In the genomic region with DNA sequence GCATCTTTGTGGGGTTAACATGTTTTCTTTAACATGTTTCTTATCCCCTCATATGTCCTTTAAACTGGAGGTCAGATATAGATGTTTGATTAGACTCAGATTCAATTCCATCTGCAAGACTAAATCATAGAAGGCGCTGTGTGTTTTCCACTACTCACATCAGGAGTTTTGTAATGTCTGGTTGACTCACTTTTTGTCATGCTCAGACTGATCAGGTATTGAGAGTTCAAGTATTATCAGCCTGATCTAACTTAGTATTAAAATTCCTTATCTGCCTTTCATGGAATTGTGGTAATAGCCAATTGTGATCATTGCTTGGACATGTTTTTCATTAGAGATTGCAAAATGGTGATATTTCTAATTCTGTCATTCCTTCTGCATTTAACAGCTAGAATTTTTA, we compare ENCODE assay signal across 20 cellular contexts. TPM values are rescaled to one million over a fixed set of nuclear protein-coding genes. Genes with fewer than 3 reads are reported as not detected.
DNase-seq lines count a peak whose midpoint lies in the region; ATAC-seq and TF ChIP-seq lines count a peak whose summit lies in the region.
"Had no signal": no experiment of that assay in that cellular context is flagged by ENCODE, and none has a peak within 500 bp of the region (broad histone marks: within the 10 kb centered on the region; RNA-seq: fewer than 3 reads in every experiment).

No MANE protein-coding gene starts in this region.

- H3K18ac ChIP-seq in IMR-90 (ENCODE audit: low read depth, low read length), result no peak overlapping the region

- no peaks in the 10 kb centered on the region for H3K9me3 Mint-ChIP-seq in activated T-cell treated with anti-CD3 and anti-CD28 coated beads, Interleukin-2, amount 50 U/mL, for 4 hours
- H3K9me3 Mint-ChIP-seq in activated naive CD4-positive, alpha-beta T cell treated with anti-CD3 and anti-CD28 coated beads, Interleukin-2, amount 10 ng/mL, durations not matched to agents 7 days and 5 days, result no peaks in the 10 kb centered on the region
- H3K9me3 Mint-ChIP-seq: CD8-positive, alpha-beta memory T cell had no signal

- DNase-seq in EH (ENCODE audit: low read depth), result peak; percentile 33
- peak; percentile 33 for DNase-seq in IMR-90
- peak; percentile 23 for DNase-seq in choroid plexus epithelial cell (ENCODE audit: low read depth)
- DNase-seq in kidney tubule cell (ENCODE audit: low spot score), result peak; percentile 26
- no peak for DNase-seq in activated T-cell treated with anti-CD3 and anti-CD28 coated beads, Interleukin-2, amount 50 U/mL, for 4 hours
- DNase-seq in activated naive CD4-positive, alpha-beta T cell treated with anti-CD3 and anti-CD28 coated beads, Interleukin-2, amount 10 ng/mL, durations not matched to agents 7 days and 5 days, result no peak
- DNase-seq: C1 segment of cervical spinal cord; CD8-positive, alpha-beta memory T cell; DMS53; KBM-7; NCI-H1105 treated with DMSO at 0.1 percent for 48 hours; NCI-H1694; NCI-H2081 treated with DMSO at 0.1 percent for 48 hours; NCI-H510A treated with DMSO at 0.1 percent for 48 hours; NCI-H774; SHP77 had no signal

- no peak overlapping the region for H3K23ac ChIP-seq in IMR-90 (ENCODE audit: low read depth, low read length)

- H2AK9ac ChIP-seq in IMR-90 (replicated peaks; ENCODE audit: low read depth, low read length, poor library complexity), result no peak overlapping the region

- peaks cover 13% of the 10 kb centered on the region for H3K36me3 Mint-ChIP-seq in activated T-cell treated with anti-CD3 and anti-CD28 coated beads, Interleukin-2, amount 50 U/mL, for 4 hours (ENCODE audit: insufficient read depth)
- H3K36me3 Mint-ChIP-seq in activated naive CD4-positive, alpha-beta T cell treated with anti-CD3 and anti-CD28 coated beads, Interleukin-2, amount 10 ng/mL, durations not matched to agents 7 days and 5 days, result peaks cover 12% of the 10 kb centered on the region

- H3K4me2 ChIP-seq in IMR-90 (ENCODE audit: low read depth, low read length), result no peak overlapping the region

- H3K9me1 ChIP-seq in IMR-90 (ENCODE audit: insufficient read depth, low read length), result no peaks in the 10 kb centered on the region; the same call in none of the 2 replicates

- no peak overlapping the region for H2AFZ ChIP-seq in IMR-90 (replicated peaks; ENCODE audit: low read length, poor library complexity)

- no peak overlapping the region for H2BK120ac ChIP-seq in IMR-90 (ENCODE audit: low read depth, low read length)

- WGBS in IMR-90 (ENCODE audit: extremely low coverage in 2 of 2, insufficient read length in 1 of 2), 2 experiments, result no CpG with 5 or more reads among the region's 1 CpG

- no peak overlapping the region for H2BK20ac ChIP-seq in IMR-90 (ENCODE audit: low read depth, low read length)

- H3K4me3 ChIP-seq in IMR-90 (ENCODE audit: insufficient read depth, low read depth, low read length), result no peak overlapping the region
- no peak overlapping the region for H3K4me3 ChIP-seq in choroid plexus epithelial cell (ENCODE audit: low read depth, low read length)
- H3K4me3 ChIP-seq: SK-N-MC had no signal

- POLR2A ChIA-PET in IMR-90 (lab: Charles Lee; ENCODE audit: unreplicated experiment), result no interaction called here

- no peak overlapping the region for H4K5ac ChIP-seq in IMR-90 (ENCODE audit: low read depth, low read length)

- H3K27ac Mint-ChIP-seq in activated naive CD4-positive, alpha-beta T cell treated with anti-CD3 and anti-CD28 coated beads, Interleukin-2, amount 10 ng/mL, durations not matched to agents 7 days and 5 days, result no peak overlapping the region

- H3K14ac ChIP-seq in IMR-90 (replicated peaks; ENCODE audit: low read depth, low read length), result no peak overlapping the region

- H3K79me1 ChIP-seq in IMR-90 (ENCODE audit: low read depth in 1 of 2, low read length in 2 of 2), result peaks cover 3 to 8% of the 10 kb centered on the region in 2 experiments

- H2AK5ac ChIP-seq in IMR-90 (ENCODE audit: low read depth, low read length), result no peak overlapping the region

- H3K27me3 ChIP-seq in IMR-90 (ENCODE audit: control insufficient read depth, insufficient read depth, low read length), result no peaks in the 10 kb centered on the region

- H3K56ac ChIP-seq in IMR-90 (ENCODE audit: extremely low read depth, insufficient read depth, low read length), result no peak overlapping the region

- TF ChIP-seq CTCF in IMR-90 (conservative IDR thresholded peaks at IDR 0.05; ENCODE audit: low read depth, low read length), result no peak
- no peak for TF ChIP-seq CTCF in choroid plexus epithelial cell (conservative IDR thresholded peaks at IDR 0.05; ENCODE audit: low read depth, low read length)

- no peak overlapping the region for H3K4me3 Mint-ChIP-seq in activated T-cell treated with anti-CD3 and anti-CD28 coated beads, Interleukin-2, amount 50 U/mL, for 4 hours
- H3K4me3 Mint-ChIP-seq in activated naive CD4-positive, alpha-beta T cell treated with anti-CD3 and anti-CD28 coated beads, Interleukin-2, amount 10 ng/mL, durations not matched to agents 7 days and 5 days, result no peak overlapping the region
- H3K4me3 Mint-ChIP-seq: CD8-positive, alpha-beta memory T cell had no signal

- peaks cover 19% of the 10 kb centered on the region for H3K36me3 ChIP-seq in IMR-90 (ENCODE audit: control insufficient read depth, insufficient read depth, low read length)

- H3K4ac ChIP-seq in IMR-90 (ENCODE audit: low read depth, low read length), result no peak overlapping the region

- no peak overlapping the region for H4K91ac ChIP-seq in IMR-90 (ENCODE audit: insufficient read depth, low read depth, low read length)

- no peak overlapping the region for H4K8ac ChIP-seq in IMR-90 (ENCODE audit: low read depth in 2 of 2, low read length in 2 of 2)

- no peak for TF ChIP-seq RAD21 in IMR-90 (IDR thresholded peaks at IDR 0.05; ENCODE audit: low read length)

- no peaks in the 10 kb centered on the region for H3K4me1 Mint-ChIP-seq in activated T-cell treated with anti-CD3 and anti-CD28 coated beads, Interleukin-2, amount 50 U/mL, for 4 hours (ENCODE audit: low read depth)
- H3K4me1 Mint-ChIP-seq in activated naive CD4-positive, alpha-beta T cell treated with anti-CD3 and anti-CD28 coated beads, Interleukin-2, amount 10 ng/mL, durations not matched to agents 7 days and 5 days, result peaks cover 5% of the 10 kb centered on the region
- H3K4me1 Mint-ChIP-seq: CD8-positive, alpha-beta memory T cell had no signal

- intact Hi-C loops in IMR-90 (cut with micrococcal nuclease), result no loop called here

- TF ChIP-seq POLR2A in IMR-90 (IDR thresholded peaks at IDR 0.05; ENCODE audit: low read depth, low read length), result no peak

- H2BK5ac ChIP-seq in IMR-90 (ENCODE audit: low read depth, low read length, poor library complexity, severe bottlenecking), result peak overlapping the region; percentile 18

- H3K27ac ChIP-seq in IMR-90 (ENCODE audit: insufficient read depth, low read length), result no peak overlapping the region
- H3K27ac ChIP-seq: SK-N-MC had no signal

- no TSS peak for BruUV-seq in IMR-90 (replicated peaks; lab: Mats Ljungman, UMichigan)

- H3K27me3 Mint-ChIP-seq in activated T-cell treated with anti-CD3 and anti-CD28 coated beads, Interleukin-2, amount 50 U/mL, for 4 hours (ENCODE audit: low read depth), result no peaks in the 10 kb centered on the region
- H3K27me3 Mint-ChIP-seq in activated naive CD4-positive, alpha-beta T cell treated with anti-CD3 and anti-CD28 coated beads, Interleukin-2, amount 10 ng/mL, durations not matched to agents 7 days and 5 days, result no peaks in the 10 kb centered on the region
- H3K27me3 Mint-ChIP-seq: CD8-positive, alpha-beta memory T cell had no signal

- dilution Hi-C loops in IMR-90 (cut with HindIII; ENCODE audit: low sequenced_read_pairs, unreplicated experiment), result no loop called here

- ATAC-seq in IMR-90 (ENCODE audit: low read depth), result no peak
- ATAC-seq in GM18873 (IDR thresholded peaks at IDR 0.05; ENCODE audit: low FRiP score, unreplicated experiment), result no peak
- ATAC-seq in activated T-cell treated with anti-CD3 and anti-CD28 coated beads, Interleukin-2, amount 50 U/mL, for 4 hours, result no peak
- ATAC-seq in HG02970 (IDR thresholded peaks at IDR 0.05; ENCODE audit: low FRiP score, unreplicated experiment), result no peak
- ATAC-seq: HCT116 had no signal

- no peaks in the 10 kb centered on the region for H4K20me1 ChIP-seq in IMR-90 (ENCODE audit: insufficient read depth, low read length)

- no peak overlapping the region for H2BK15ac ChIP-seq in IMR-90 (ENCODE audit: low read depth, low read length)

- H3K9ac ChIP-seq in IMR-90 (ENCODE audit: low read depth, low read length), result no peak overlapping the region

- no peaks in the 10 kb centered on the region for H3K9me3 ChIP-seq in IMR-90 (ENCODE audit: control insufficient read depth, insufficient read depth, low read length)

- peaks cover 8% of the 10 kb centered on the region; the same call in 1 of the 2 replicates for H3K4me1 ChIP-seq in IMR-90 (ENCODE audit: control insufficient read depth, insufficient read depth, low read length)

- in situ Hi-C loops in IMR-90 (cut with MboI; ENCODE audit: low sequenced_read_pairs), result no loop called here

- CTCF ChIA-PET in IMR-90 (lab: Yijun Ruan, JAX), result no interaction called here
- CTCF ChIA-PET in activated naive CD4-positive, alpha-beta T cell treated with anti-CD3 and anti-CD28 coated beads, Interleukin-2, amount 10 ng/mL, durations not matched to agents 7 days and 5 days (lab: Charles Lee), result no interaction called here

RNA-seq across cellular contexts. Expression of gene ENTPD7, which starts 30.2 kb away (rescaled TPM):
- total RNA-seq in IMR-90 (2012; rRNA removed), result 20.0 and 23.3 TPM in 2 replicates
- 6.5 and 8.0 TPM in 2 replicates for polyA plus RNA-seq in IMR-90 (2012; rRNA removed)
- 3.3 and 5.3 TPM in 2 replicates for polyA plus RNA-seq in IMR-90 (2012; cell fraction: cytosol; rRNA removed)
- polyA plus RNA-seq in IMR-90 (2012; cell fraction: nucleus; rRNA removed; ENCODE audit: low replicate concordance), result 2.5 and 8.4 TPM in 2 replicates
- total RNA-seq in activated T-cell treated with anti-CD3 and anti-CD28 coated beads, Interleukin-2, amount 50 U/mL, for 4 hours, result 1 to 10 TPM; 7.7 to 8.2 (median 7.9) TPM

RNA-seq across cellular contexts. Expression of gene COX15, which starts 42.5 kb away (rescaled TPM):
- total RNA-seq in IMR-90 (2012; rRNA removed), result 40.1 and 41.1 TPM in 2 replicates
- 17.3 and 18.9 TPM in 2 replicates for polyA plus RNA-seq in IMR-90 (2012; rRNA removed)
- polyA plus RNA-seq in IMR-90 (2012; cell fraction: cytosol; rRNA removed), result 7.5 and 11.5 TPM in 2 replicates
- polyA plus RNA-seq in IMR-90 (2012; cell fraction: nucleus; rRNA removed; ENCODE audit: low replicate concordance), result 9.7 and 24.9 TPM in 2 replicates
- total RNA-seq in activated T-cell treated with anti-CD3 and anti-CD28 coated beads, Interleukin-2, amount 50 U/mL, for 4 hours, result 10 to 100 TPM; 28.4 to 32.5 (median 32.2) TPM

RNA-seq across cellular contexts. Expression of gene CUTC, which starts 42.6 kb away (rescaled TPM):
- 7.0 and 17.2 TPM in 2 replicates for total RNA-seq in IMR-90 (2012; rRNA removed)
- 9.1 and 10.2 TPM in 2 replicates for polyA plus RNA-seq in IMR-90 (2012; rRNA removed)
- 2.7 and 5.5 TPM in 2 replicates for polyA plus RNA-seq in IMR-90 (2012; cell fraction: cytosol; rRNA removed)
- 1.3 and 11.4 TPM in 2 replicates for polyA plus RNA-seq in IMR-90 (2012; cell fraction: nucleus; rRNA removed; ENCODE audit: low replicate concordance)
- 10 to 100 TPM; 19.8 to 30.4 (median 28.7) TPM for total RNA-seq in activated T-cell treated with anti-CD3 and anti-CD28 coated beads, Interleukin-2, amount 50 U/mL, for 4 hours

Comparison
In these comparisons a context has a peak if more than half of its experiments do, and no peak if none do; other contexts are left out.
1. DNase-seq: peak in EH (single experiment), IMR-90 (single experiment), choroid plexus epithelial cell (single experiment) and kidney tubule cell (single experiment); none in activated T-cell treated with anti-CD3 and anti-CD28 coated beads, Interleukin-2, amount 50 U/mL, for 4 hours (single experiment) and activated naive CD4-positive, alpha-beta T cell treated with anti-CD3 and anti-CD28 coated beads, Interleukin-2, amount 10 ng/mL, durations not matched to agents 7 days and 5 days (single experiment).